Comparison of ENCODE assay signal across 9 cellular contexts in genomic region chr12:53994691-53995310, GRCh38. TPM values are rescaled to one million over a fixed set of nuclear protein-coding genes. Genes with fewer than 3 reads are reported as not detected.
A peak's percentile ranks its signal among the peaks of the same experiment; 100 is the strongest.
DNase-seq lines count a peak whose midpoint lies in the region; ATAC-seq and TF ChIP-seq lines count a peak whose summit lies in the region.
"Had no signal": no experiment of that assay in that cellular context is flagged by ENCODE, and none has a peak within 500 bp of the region (broad histone marks: within the 10 kb centered on the region; RNA-seq: fewer than 3 reads in every experiment).

No MANE protein-coding gene starts in this region.

- TF ChIP-seq EP300 in tibial nerve (IDR thresholded peaks at IDR 0.05), result peak in 1 of 2 donors; percentile 18

- no peak for ATAC-seq in T-helper 17 cell
- no peak for ATAC-seq in HG03159 (IDR thresholded peaks at IDR 0.05; ENCODE audit: unreplicated experiment)
- no peak for ATAC-seq in GM19455 (IDR thresholded peaks at IDR 0.05; ENCODE audit: unreplicated experiment)

- peak overlapping the region; percentile 38 to 59 (median 55) for H3K4me3 ChIP-seq in tibial nerve

- H3K36me3 Mint-ChIP-seq in activated naive CD4-positive, alpha-beta T cell treated with anti-CD3 and anti-CD28 coated beads, Interleukin-2, amount 10 ng/mL, durations not matched to agents 7 days and 5 days, result peaks cover 2% of the 10 kb centered on the region
- H3K36me3 Mint-ChIP-seq in T-helper 17 cell (ENCODE audit: low read depth), result peaks cover 8% of the 10 kb centered on the region

- 6% methylated on average over 36 of the region's 36 CpGs for WGBS in tibial nerve, 2 donors

- H3K9me3 Mint-ChIP-seq in activated naive CD4-positive, alpha-beta T cell treated with anti-CD3 and anti-CD28 coated beads, Interleukin-2, amount 10 ng/mL, durations not matched to agents 7 days and 5 days, result no peaks in the 10 kb centered on the region

- peaks cover 0 to 63% (median 16%) of the 10 kb centered on the region in 4 donors for H3K4me1 ChIP-seq in tibial nerve

- H3K4me3 Mint-ChIP-seq in activated naive CD4-positive, alpha-beta T cell treated with anti-CD3 and anti-CD28 coated beads, Interleukin-2, amount 10 ng/mL, durations not matched to agents 7 days and 5 days, result peak overlapping the region; percentile 22
- H3K4me3 Mint-ChIP-seq in T-helper 17 cell, result peak overlapping the region; percentile 93

- H3K27ac ChIP-seq in tibial nerve, result peak overlapping the region; percentile 80 to 99 (median 92)

- H3K9me3 ChIP-seq in T-helper 17 cell (ENCODE audit: control insufficient read depth, low read length, poor library complexity, severe bottlenecking) (no peaks in the 10 kb centered on the region), tibial nerve (no peaks in the 10 kb centered on the region)

- DNase-seq in activated naive CD4-positive, alpha-beta T cell treated with anti-CD3 and anti-CD28 coated beads, Interleukin-2, amount 10 ng/mL, durations not matched to agents 7 days and 5 days, result no peak
- DNase-seq in activated naive CD4-positive, alpha-beta T cell treated with Interleukin-2 at 50 U/mL for 16 hours, result no peak
- DNase-seq in T-helper 17 cell, result no peak
- DNase-seq in kidney tubule cell (ENCODE audit: low spot score), result peak; percentile 58
- DNase-seq in tibial nerve (ENCODE audit: low spot score in 2 of 2), result no peak
- no peak for DNase-seq in iPS-NIHi7 (ENCODE audit: extremely low spot score)
- DNase-seq: KG1 had no signal

- TF ChIP-seq POLR2A in tibial nerve (IDR thresholded peaks at IDR 0.05), result peak in 1 of 2 donors; percentile 9

- H3K27ac Mint-ChIP-seq in activated naive CD4-positive, alpha-beta T cell treated with anti-CD3 and anti-CD28 coated beads, Interleukin-2, amount 10 ng/mL, durations not matched to agents 7 days and 5 days, result peak overlapping the region; percentile 45
- H3K27ac Mint-ChIP-seq in T-helper 17 cell, result peak overlapping the region; percentile 39

- H3K27me3 ChIP-seq in tibial nerve, result peaks cover 0 to 94% of the 10 kb centered on the region in 2 donors

- peaks cover 100% of the 10 kb centered on the region for H3K27me3 Mint-ChIP-seq in activated naive CD4-positive, alpha-beta T cell treated with anti-CD3 and anti-CD28 coated beads, Interleukin-2, amount 10 ng/mL, durations not matched to agents 7 days and 5 days
- peaks cover 92% of the 10 kb centered on the region for H3K27me3 Mint-ChIP-seq in T-helper 17 cell

- no peaks in the 10 kb centered on the region for H3K36me3 ChIP-seq in tibial nerve

- CTCF ChIA-PET in activated naive CD4-positive, alpha-beta T cell treated with anti-CD3 and anti-CD28 coated beads, Interleukin-2, amount 10 ng/mL, durations not matched to agents 7 days and 5 days (lab: Charles Lee), result interaction anchor here (1.1 kb wide), 1 partner anchor 10 kb away, joined by 4 read pairs; no protein-coding TSS in a partner anchor

- TF ChIP-seq CTCF in tibial nerve (IDR thresholded peaks at IDR 0.05), result no peak

- peaks cover 22% of the 10 kb centered on the region for H3K4me1 Mint-ChIP-seq in activated naive CD4-positive, alpha-beta T cell treated with anti-CD3 and anti-CD28 coated beads, Interleukin-2, amount 10 ng/mL, durations not matched to agents 7 days and 5 days
- H3K4me1 Mint-ChIP-seq in T-helper 17 cell, result peaks cover 41% of the 10 kb centered on the region

RNA-seq across cellular contexts. Expression of gene HOXC9, which starts 5.2 kb away (rescaled TPM):
- total RNA-seq in T-helper 17 cell (not detected), tibial nerve (10 to 100 TPM in 1 of 4 donors, 1 to 10 TPM in 3; 4.4 to 10.5 (median 7.9) TPM)

RNA-seq across cellular contexts. Expression of gene HOXC10, which starts 9.9 kb away (rescaled TPM):
- total RNA-seq in T-helper 17 cell, result not detected
- total RNA-seq in tibial nerve, result 1 to 10 TPM; 1.7 to 6.1 (median 2.5) TPM

RNA-seq across cellular contexts. Expression of gene HOXC8, which starts 14.0 kb away (rescaled TPM):
- total RNA-seq in T-helper 17 cell (not detected), tibial nerve (1 to 10 TPM in 3 of 4 donors, under 1 TPM in 1; 0.98 to 2.3 (median 2.0) TPM)

RNA-seq across cellular contexts. Expression of gene HOTAIR, which starts 20.0 kb away (rescaled TPM):
- total RNA-seq in T-helper 17 cell (not detected), tibial nerve (under 1 TPM in 3 of 4 donors, not detected in 1; 0.20 to 0.42 (median 0.30) TPM)

RNA-seq across cellular contexts. Expression of gene HOXC11, which starts 21.9 kb away (rescaled TPM):
- not detected for total RNA-seq in T-helper 17 cell
- under 1 TPM in 3 of 4 donors, not detected in 1; 0.20 to 0.63 (median 0.60) TPM for total RNA-seq in tibial nerve

Comparison
In these comparisons a context has a peak if more than half of its experiments do, and no peak if none do; other contexts are left out.
1. RNA of gene HOXC9, which starts 5.2 kb away (total RNA-seq): 4.4 to 10.5 TPM in tibial nerve; not detected in T-helper 17 cell; every median in the first group is over 4 times any median in the second.